ENCODE assay signal across 8 cellular contexts in the genomic region with DNA sequence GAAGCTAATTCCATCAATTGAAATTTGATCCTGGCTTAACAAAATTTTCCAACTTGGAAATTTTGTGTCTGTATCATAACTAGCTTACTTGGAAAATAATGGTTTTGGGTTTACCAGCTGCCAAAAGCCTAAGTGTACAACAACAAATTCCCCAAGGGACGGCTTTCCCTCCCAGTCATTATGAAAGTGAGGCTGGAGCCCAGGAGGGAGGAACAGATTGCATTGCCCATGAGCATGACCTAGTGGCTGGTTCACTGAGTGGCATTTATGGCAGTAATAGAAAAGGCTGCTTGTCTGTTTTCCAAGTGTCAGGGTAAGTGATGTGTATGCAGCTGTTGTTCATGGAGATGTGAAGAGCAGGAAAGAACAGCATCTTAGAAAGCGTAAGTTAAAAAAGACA.
DNase-seq lines count a peak whose midpoint lies in the region; FAIRE-seq and TF ChIP-seq lines count a peak whose summit lies in the region.

No MANE protein-coding gene starts in this region.

- H3K4me3 ChIP-seq in H1 (ENCODE audit: extremely low read depth in 1 of 4, insufficient read depth in 2 of 4, low read depth in 3 of 4, low read length in 4 of 4) (no peak overlapping the region), OCI-LY7 (ENCODE audit: low read depth, low read length, poor library complexity, severe bottlenecking) (no peak overlapping the region)

- 88% methylated on average over 2 of the region's 2 CpGs; no CpG with 5 or more reads in 1 of the 2 experiments for WGBS in H1 (ENCODE audit: extremely low coverage in 1 of 2, insufficient coverage in 1 of 2, insufficient read length in 1 of 2, insufficient replicate concordance in 2 of 2, low coverage in 1 of 2, low lambda C conversion rate in 2 of 2, missing lambda C conversion rate in 1 of 2), 2 experiments

- no peak overlapping the region for H3K56ac ChIP-seq in H1 (replicated peaks; ENCODE audit: insufficient read length, low read depth, low read length)

- H2BK15ac ChIP-seq in H1 (ENCODE audit: low read length): no peak overlapping the region

- no peaks in the 10 kb centered on the region for H3K79me1 ChIP-seq in H1 (ENCODE audit: low read depth, low read length)

- H3K9me2 ChIP-seq in OCI-LY7 (ENCODE audit: insufficient read depth, low read length): no peaks in the 10 kb centered on the region

- H3K4ac ChIP-seq in H1 (replicated peaks; ENCODE audit: insufficient read length, low read depth, low read length): no peak overlapping the region

- no peak overlapping the region for H2AK5ac ChIP-seq in H1 (ENCODE audit: low read depth, low read length)

- H3K4me2 ChIP-seq in H1 (ENCODE audit: insufficient read depth in 1 of 2, low read depth in 2 of 2, low read length in 2 of 2): no peak overlapping the region
- no peak overlapping the region for H3K4me2 ChIP-seq in OCI-LY7 (ENCODE audit: low read length)

- no peak overlapping the region for H3K14ac ChIP-seq in H1 (ENCODE audit: insufficient read length)

- no peak overlapping the region for H4K91ac ChIP-seq in H1 (replicated peaks; ENCODE audit: insufficient read length, low read length)

- H2BK20ac ChIP-seq in H1 (ENCODE audit: low read length): no peak overlapping the region

- TF ChIP-seq EP300 in Ishikawa (IDR thresholded peaks at IDR 0.05; ENCODE audit: borderline replicate concordance): no peak
- TF ChIP-seq EP300 in H1 (IDR thresholded peaks at IDR 0.05; ENCODE audit: borderline replicate concordance in 1 of 2, low read depth in 2 of 2, low read length in 2 of 2): no peak

- no TSS peak for BruUV-seq in OCI-LY7 (replicated peaks; lab: Mats Ljungman, UMichigan)

- H4K5ac ChIP-seq in H1 (ENCODE audit: insufficient read length, low read depth, low read length): no peak overlapping the region

- no peak for FAIRE-seq in H1 (lab: Jason Lieb, UNC)

- no peak overlapping the region for H3K18ac ChIP-seq in H1 (ENCODE audit: extremely low read depth, low read length)

- H2AFZ ChIP-seq in H1 (ENCODE audit: low read length) (no peak overlapping the region), OCI-LY7 (ENCODE audit: low read length) (no peak overlapping the region)

- H3K9me3 ChIP-seq in H1 (ENCODE audit: insufficient read depth in 2 of 2, low read depth in 1 of 2, low read length in 1 of 2) (no peaks in the 10 kb centered on the region), OCI-LY7 (ENCODE audit: low read length) (no peaks in the 10 kb centered on the region)

- TF ChIP-seq RAD21 in Ishikawa (IDR thresholded peaks at IDR 0.05; ENCODE audit: low read depth): peak; percentile 44
- peak; percentile 69 to 73 for TF ChIP-seq RAD21 in H1 (IDR thresholded peaks at IDR 0.05 in 1 of 2, conservative IDR thresholded peaks at IDR 0.05 in 1 of 2; ENCODE audit: low read depth in 2 of 2, low read length in 2 of 2)

- H3K27me3 ChIP-seq in H1 (replicated peaks in 1 of 4; ENCODE audit: control insufficient read depth in 3 of 4, extremely low read depth in 1 of 4, insufficient read depth in 3 of 4, low read length in 3 of 4): no peaks in the 10 kb centered on the region

- no peaks in the 10 kb centered on the region for H3K23me2 ChIP-seq in H1 (ENCODE audit: low read depth, low read length)

- no peak overlapping the region for H2BK12ac ChIP-seq in H1 (ENCODE audit: low read depth, low read length)

- TF ChIP-seq POLR2A in H1 (IDR thresholded peaks at IDR 0.05; ENCODE audit: control extremely low read depth in 1 of 2, low read depth in 2 of 2, low read length in 2 of 2): no peak

- H3K23ac ChIP-seq in H1 (ENCODE audit: insufficient read length): no peak overlapping the region

- H3K27ac ChIP-seq in H1 (ENCODE audit: low read depth, low read length) (no peak overlapping the region), OCI-LY7 (ENCODE audit: low read depth, low read length, poor library complexity, severe bottlenecking) (no peak overlapping the region)

- TF ChIP-seq CTCF in H1 (IDR thresholded peaks at IDR 0.05; ENCODE audit: control extremely low read depth in 1 of 3, insufficient read depth in 1 of 3, low read depth in 1 of 3, low read length in 3 of 3) (peak; percentile 27 to 57 (median 39); a peak in 3 of 4 replicates), OCI-LY7 (conservative IDR thresholded peaks at IDR 0.05; ENCODE audit: low read length) (no peak)

- H3K4me1 ChIP-seq in H1 (replicated peaks in 1 of 4; ENCODE audit: control insufficient read depth in 3 of 4, insufficient read depth in 4 of 4, low read length in 3 of 4) (no peaks in the 10 kb centered on the region), OCI-LY7 (ENCODE audit: insufficient read depth, low read length, poor library complexity, severe bottlenecking) (no peaks in the 10 kb centered on the region)

- CTCF ChIA-PET in H1 (lab: Charles Lee; ENCODE audit: partially characterized antibody) (interaction anchor here (0.5 to 1.9 kb wide), 10 partner anchors 9 to 478 kb away, joined by 3 to 11 read pairs (median 3); no protein-coding TSS in a partner anchor), OCI-LY7 (lab: Charles Lee; ENCODE audit: unreplicated experiment) (no interaction called here)

- intact Hi-C loops in OCI-LY7 (cut with micrococcal nuclease; ENCODE audit: unreplicated experiment): loop anchor here (10.0 kb wide), 1 partner anchor 400 kb away; no protein-coding TSS in a partner anchor

- H4K8ac ChIP-seq in H1 (ENCODE audit: extremely low read depth, insufficient read depth, low read length): no peak overlapping the region

- no peak overlapping the region for H2BK120ac ChIP-seq in H1 (replicated peaks; ENCODE audit: low read depth, low read length)

- H4K20me1 ChIP-seq in H1 (replicated peaks in 1 of 2; ENCODE audit: control insufficient read depth in 1 of 2, insufficient read depth in 2 of 2, low read length in 2 of 2): no peaks in the 10 kb centered on the region
- no peaks in the 10 kb centered on the region for H4K20me1 ChIP-seq in OCI-LY7 (ENCODE audit: insufficient read depth, low read length)

- DNase-seq in NCI-H1417 (lab: John Stamatoyannopoulos, UW): peak in 2 of 3 experiments; percentile 30 to 60
- DNase-seq in NCI-H1417 treated with DMSO at 0.1 percent for 48 hours (lab: John Stamatoyannopoulos, UW): no peak
- DNase-seq in H1 (ENCODE audit: low read depth in 1 of 2, low spot score in 2 of 2): no peak
- DNase-seq in retina: peak; percentile 34
- no peak for DNase-seq in ureter (ENCODE audit: low spot score)
- no peak for DNase-seq in OCI-LY7 (ENCODE audit: low spot score)
- no peak for DNase-seq in NCI-H510A treated with DMSO at 0.1 percent for 48 hours (lab: John Stamatoyannopoulos, UW)

- H2BK5ac ChIP-seq in H1 (ENCODE audit: low read depth, low read length): no peak overlapping the region

- POLR2A ChIA-PET in H1 (lab: Charles Lee; ENCODE audit: partially characterized antibody): no interaction called here
- POLR2A ChIA-PET in OCI-LY7 (lab: Charles Lee): interaction anchor here (0.7 kb wide), 1 partner anchor 1806 kb away, joined by 3 read pairs; no protein-coding TSS in a partner anchor

- H3K36me3 ChIP-seq in H1 (ENCODE audit: control insufficient read depth in 2 of 4, insufficient read depth in 4 of 4, low read length in 3 of 4) (no peaks in the 10 kb centered on the region), OCI-LY7 (ENCODE audit: insufficient read depth, low read length) (no peaks in the 10 kb centered on the region)

- no peak overlapping the region for H3K9ac ChIP-seq in H1 (replicated peaks in 1 of 4; ENCODE audit: extremely low read depth in 1 of 4, low read depth in 3 of 4, low read length in 3 of 4)

- H3K79me2 ChIP-seq in H1 (ENCODE audit: control insufficient read depth in 1 of 2, insufficient read depth in 2 of 2, low read length in 2 of 2) (no peaks in the 10 kb centered on the region), OCI-LY7 (ENCODE audit: insufficient read depth, low read depth, low read length) (no peaks in the 10 kb centered on the region)

TF ChIP-seq in Ishikawa, 13 proteins besides CTCF, POLR2A, EP300 and RAD21:
- no peak for TF ChIP-seq YY1 (IDR thresholded peaks at IDR 0.05; ENCODE audit: low read depth)
- TF ChIP-seq MAX (IDR thresholded peaks at IDR 0.05): no peak
- no peak for TF ChIP-seq CEBPB (IDR thresholded peaks at IDR 0.05)
- no peak for TF ChIP-seq TEAD4 (IDR thresholded peaks at IDR 0.05)

TF ChIP-seq in H1, 55 proteins besides CTCF, POLR2A, EP300 and RAD21 (continues in another document):
- TF ChIP-seq KDM1A (IDR thresholded peaks at IDR 0.05; ENCODE audit: borderline replicate concordance, low read length): no peak
- no peak for TF ChIP-seq HDAC2 (IDR thresholded peaks at IDR 0.05; ENCODE audit: borderline replicate concordance in 1 of 2, low read depth in 2 of 2, low read length in 2 of 2)
- TF ChIP-seq, protein P1, sequence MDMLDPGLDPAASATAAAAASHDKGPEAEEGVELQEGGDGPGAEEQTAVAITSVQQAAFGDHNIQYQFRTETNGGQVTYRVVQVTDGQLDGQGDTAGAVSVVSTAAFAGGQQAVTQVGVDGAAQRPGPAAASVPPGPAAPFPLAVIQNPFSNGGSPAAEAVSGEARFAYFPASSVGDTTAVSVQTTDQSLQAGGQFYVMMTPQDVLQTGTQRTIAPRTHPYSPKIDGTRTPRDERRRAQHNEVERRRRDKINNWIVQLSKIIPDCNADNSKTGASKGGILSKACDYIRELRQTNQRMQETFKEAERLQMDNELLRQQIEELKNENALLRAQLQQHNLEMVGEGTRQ (IDR thresholded peaks at IDR 0.05; ENCODE audit: low read length): no peak
- no peak for TF ChIP-seq RBBP5 (IDR thresholded peaks at IDR 0.05; ENCODE audit: borderline replicate concordance, low read depth, low read length)
- no peak for TF ChIP-seq ZNF274 (IDR thresholded peaks at IDR 0.05; ENCODE audit: borderline replicate concordance, extremely low read depth, low read length)
- no peak for TF ChIP-seq RXRA (IDR thresholded peaks at IDR 0.05; ENCODE audit: insufficient read depth, low read depth, low read length)
- TF ChIP-seq, protein P2, sequence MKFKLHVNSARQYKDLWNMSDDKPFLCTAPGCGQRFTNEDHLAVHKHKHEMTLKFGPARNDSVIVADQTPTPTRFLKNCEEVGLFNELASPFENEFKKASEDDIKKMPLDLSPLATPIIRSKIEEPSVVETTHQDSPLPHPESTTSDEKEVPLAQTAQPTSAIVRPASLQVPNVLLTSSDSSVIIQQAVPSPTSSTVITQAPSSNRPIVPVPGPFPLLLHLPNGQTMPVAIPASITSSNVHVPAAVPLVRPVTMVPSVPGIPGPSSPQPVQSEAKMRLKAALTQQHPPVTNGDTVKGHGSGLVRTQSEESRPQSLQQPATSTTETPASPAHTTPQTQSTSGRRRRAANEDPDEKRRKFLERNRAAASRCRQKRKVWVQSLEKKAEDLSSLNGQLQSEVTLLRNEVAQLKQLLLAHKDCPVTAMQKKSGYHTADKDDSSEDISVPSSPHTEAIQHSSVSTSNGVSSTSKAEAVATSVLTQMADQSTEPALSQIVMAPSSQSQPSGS (IDR thresholded peaks at IDR 0.05; ENCODE audit: low read length): no peak
- TF ChIP-seq SIRT6 (IDR thresholded peaks at IDR 0.05; ENCODE audit: low read length): no peak
- TF ChIP-seq ASH2L (IDR thresholded peaks at IDR 0.05; ENCODE audit: low read length): no peak
- no peak for TF ChIP-seq CBX8 (IDR thresholded peaks at IDR 0.05; ENCODE audit: borderline replicate concordance, low read depth, low read length)
- no peak for TF ChIP-seq GABPA (IDR thresholded peaks at IDR 0.05; ENCODE audit: borderline replicate concordance, insufficient read depth, low read length)
- TF ChIP-seq TAF1 (IDR thresholded peaks at IDR 0.05; ENCODE audit: low read depth, low read length): no peak

Comparison
In these comparisons a context has a peak if more than half of its experiments do, and no peak if none do; other contexts are left out.
1. DNase-seq: peak in NCI-H1417 (2 of 3) and retina (single experiment); none in NCI-H1417 treated with DMSO at 0.1 percent for 48 hours (single experiment), H1 (0 of 2), ureter (single experiment), OCI-LY7 (single experiment) and NCI-H510A treated with DMSO at 0.1 percent for 48 hours (single experiment).